Comparison of ENCODE assay signal across 8 cellular contexts in genomic region chr7:43905954-43906326, GRCh38. TPM values are rescaled to one million over a fixed set of nuclear protein-coding genes. Genes with fewer than 3 reads are reported as not detected.
DNase-seq lines count a peak whose midpoint lies in the region; ATAC-seq and TF ChIP-seq lines count a peak whose summit lies in the region.

No MANE protein-coding gene starts in this region.

- H3K4me3 ChIP-seq in epithelial cell of proximal tubule (ENCODE audit: low read depth, low read length) (peak overlapping the region; percentile 80), mucosa of descending colon (peak overlapping the region; percentile 50), tibial nerve (peak overlapping the region; percentile 49 to 90 (median 74))

- 1% methylated on average over 18 to 42 of the region's 42 CpGs for WGBS in tibial nerve, 2 donors

- intact Hi-C loops in mucosa of descending colon (cut with DNase I, micrococcal nuclease): no loop called here

- H3K36me3 ChIP-seq in mucosa of descending colon (ENCODE audit: low read depth) (no peaks in the 10 kb centered on the region), tibial nerve (no peaks in the 10 kb centered on the region)

- TF ChIP-seq EP300 in tibial nerve (IDR thresholded peaks at IDR 0.05): no peak

- peak overlapping the region; percentile 87 to 95 (median 89) for H3K27ac ChIP-seq in tibial nerve

- DNase-seq in NCI-H2107 treated with DMSO at 0.1 percent for 48 hours (lab: John Stamatoyannopoulos, UW; ENCODE audit: unreplicated experiment): peak; percentile 45
- no peak for DNase-seq in NCI-H2107 (lab: John Stamatoyannopoulos, UW)
- peak; percentile 41 for DNase-seq in NCI-H1105 treated with DMSO at 0.1 percent for 48 hours (lab: John Stamatoyannopoulos, UW)
- DNase-seq in activated T-cell treated with anti-CD3 and anti-CD28 coated beads for 1 hour (ENCODE audit: low read depth): peak; percentile 3
- DNase-seq in epithelial cell of proximal tubule (ENCODE audit: low read depth): no peak
- DNase-seq in mucosa of descending colon: peak; percentile 34 to 57 (median 55)
- DNase-seq in tibial nerve (ENCODE audit: low spot score in 2 of 2): no peak

- no peak for TF ChIP-seq CTCF in epithelial cell of proximal tubule (conservative IDR thresholded peaks at IDR 0.05; ENCODE audit: low read depth, low read length)
- no peak for TF ChIP-seq CTCF in mucosa of descending colon (IDR thresholded peaks at IDR 0.05)
- TF ChIP-seq CTCF in tibial nerve (IDR thresholded peaks at IDR 0.05): no peak

- ATAC-seq in HG02571 (IDR thresholded peaks at IDR 0.05; ENCODE audit: unreplicated experiment) (peak; percentile 29), mucosa of descending colon (peak; percentile 10)

- H3K4me1 ChIP-seq in mucosa of descending colon (ENCODE audit: low read depth) (peaks cover 20% of the 10 kb centered on the region), tibial nerve (peaks cover 0 to 43% (median 12%) of the 10 kb centered on the region in 4 donors)

- H3K27me3 ChIP-seq in tibial nerve: no peaks in the 10 kb centered on the region

- TF ChIP-seq POLR2A in tibial nerve (IDR thresholded peaks at IDR 0.05): no peak

- no peaks in the 10 kb centered on the region for H3K9me3 ChIP-seq in mucosa of descending colon
- H3K9me3 ChIP-seq in tibial nerve: no peaks in the 10 kb centered on the region

RNA-seq across cellular contexts. Expression of gene URGCP, which starts 0.5 kb away (rescaled TPM):
- total RNA-seq in epithelial cell of proximal tubule (17.6 and 17.7 TPM in 2 replicates), mucosa of descending colon (10 to 100 TPM; 51.0 to 64.8 (median 60.4) TPM), tibial nerve (10 to 100 TPM; 25.7 to 32.0 (median 28.8) TPM)

RNA-seq across cellular contexts. Expression of gene UBE2D4, which starts 20.3 kb away (rescaled TPM):
- 22.5 and 26.7 TPM in 2 replicates for total RNA-seq in epithelial cell of proximal tubule
- total RNA-seq in mucosa of descending colon: 10 to 100 TPM; 11.5 to 20.7 (median 11.8) TPM
- 10 to 100 TPM; 12.9 to 18.2 (median 15.1) TPM for total RNA-seq in tibial nerve

RNA-seq across cellular contexts. Expression of gene MRPS24, which starts 36.6 kb away (rescaled TPM):
- total RNA-seq in epithelial cell of proximal tubule: 156 and 225 TPM in 2 replicates
- total RNA-seq in mucosa of descending colon: 10 to 100 TPM; 86.4 to 93.1 (median 90.2) TPM
- total RNA-seq in tibial nerve: 10 to 100 TPM; 61.8 to 90.2 (median 82.3) TPM

Comparison
In these comparisons a context has a peak if more than half of its experiments do, and no peak if none do; other contexts are left out.
1. DNase-seq: peak in NCI-H2107 treated with DMSO at 0.1 percent for 48 hours (single experiment), NCI-H1105 treated with DMSO at 0.1 percent for 48 hours (single experiment), activated T-cell treated with anti-CD3 and anti-CD28 coated beads for 1 hour (single experiment) and mucosa of descending colon (3 of 3); none in NCI-H2107 (single experiment), epithelial cell of proximal tubule (single experiment) and tibial nerve (0 of 2).
2. Peak in every context shown above with its lines, with median percentiles within 50 percentile points of each other: H3K4me3 ChIP-seq.